In genomic region chr1:206674745-206675175, GRCh38 we compare ENCODE assay signal across 1 cellular context.
TF ChIP-seq lines count a peak whose summit lies in the region.

No MANE protein-coding gene starts in this region.

TF ChIP-seq in K562, 482 proteins besides CTCF, POLR2A, EP300 and RAD21 (continued from another document):
- TF ChIP-seq ATF3 (IDR thresholded peaks at IDR 0.05), result peak; percentile 16; the same call in 1 of the 2 replicates
- no peak for TF ChIP-seq ATF3 (CRISPR knock-in tag; conservative IDR thresholded peaks at IDR 0.05)
- peak; percentile 83 for TF ChIP-seq NFIC (IDR thresholded peaks at IDR 0.05)
- 0 out of 2 replicates have a peak, but pooled peaks have one; percentile 11 for TF ChIP-seq ZNF592 (IDR thresholded peaks at IDR 0.05)
- peak; percentile 58 for TF ChIP-seq FOSL1 (tag; conservative IDR thresholded peaks at IDR 0.05)
- TF ChIP-seq GATAD2A (IDR thresholded peaks at IDR 0.05), result 0 out of 2 replicates have a peak, but pooled peaks have one; percentile 27
- no peak for TF ChIP-seq COPS2 (conservative IDR thresholded peaks at IDR 0.05)
